ENCODE assay signal across 30 cellular contexts in the genomic region with DNA sequence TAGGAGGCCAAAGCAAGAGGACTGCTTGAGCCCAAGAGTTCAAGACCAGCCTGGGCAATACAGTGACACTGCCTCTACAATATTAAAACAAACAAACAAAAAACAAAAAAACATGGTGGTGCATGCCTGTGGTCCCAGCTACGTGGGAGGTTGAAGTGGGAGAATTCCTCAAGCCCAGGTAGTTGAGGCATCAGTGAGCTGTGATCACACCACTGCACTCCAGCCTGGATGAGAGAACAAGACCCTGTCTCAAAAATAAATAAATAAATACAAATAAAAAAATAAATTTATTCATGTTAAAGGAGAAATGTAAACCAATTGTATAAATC.
"Had no signal": no experiment of that assay in that cellular context is flagged by ENCODE, and none has a peak within 500 bp of the region (broad histone marks: within the 10 kb centered on the region; RNA-seq: fewer than 3 reads in every experiment).

No MANE protein-coding gene starts in this region.

- DNase-seq: activated CD4-positive, alpha-beta T cell treated with anti-CD3 and anti-CD28 coated beads for 1 hour; activated CD4-positive, alpha-beta T cell treated with anti-CD3 and anti-CD28 coated beads for 48 hours; activated CD4-positive, alpha-beta T cell treated with anti-CD3 and anti-CD28 coated beads, Interleukin-2, amount 50 U/mL, for 4 hours; activated CD4-positive, CD25-positive, alpha-beta regulatory T cell; activated CD8-positive, alpha-beta T cell treated with anti-CD3 and anti-CD28 coated beads, Interleukin-2, amount 10 ng/mL, durations not matched to agents 7 days and 5 days; activated gamma-delta T cell treated with Interleukin-2 at 50 U/mL for 16 hours; activated naive CD4-positive, alpha-beta T cell treated with anti-CD3 and anti-CD28 coated beads for 36 hours; activated T-cell treated with anti-CD3 and anti-CD28 coated beads for 4 hours; activated T-cell treated with anti-CD3 and anti-CD28 coated beads, Interleukin-2, amount 50 U/mL, for 4 hours; adrenal gland; caudate nucleus; NCI-H1092 treated with DMSO at 0.1 percent for 48 hours; NCI-H1417; NCI-H1694; NCI-H1930; NCI-H2081 treated with DMSO at 0.1 percent for 48 hours; NCI-H226; NCI-H446 treated with DMSO at 0.1 percent for 48 hours; NCI-H524; NCI-H69; SHP77; SJCRH30; T1000; WERI-Rb-1 had no signal

- H3K4me1 ChIP-seq: adrenal gland had no signal

- H3K9me3 ChIP-seq: adrenal gland, SJCRH30 had no signal

- H3K36me3 ChIP-seq: adrenal gland, SJCRH30, WERI-Rb-1 had no signal

- H3K27me3 ChIP-seq: adrenal gland, SJCRH30 had no signal

- H3K27ac Mint-ChIP-seq: activated CD8-positive, alpha-beta T cell treated with anti-CD3 and anti-CD28 coated beads, Interleukin-2, amount 10 ng/mL, durations not matched to agents 7 days and 5 days; activated naive CD4-positive, alpha-beta T cell treated with anti-CD3 and anti-CD28 coated beads for 36 hours; activated naive CD4-positive, alpha-beta T cell treated with anti-CD3 and anti-CD28 coated beads, Interleukin-2, amount 50 U/mL, for 72 hours; activated T-helper 1 cell treated with anti-CD3 and anti-CD28 coated beads, Interleukin-12 subunit alpha, Interleukin-12 subunit beta, Interleukin-2, Interleukin-4 antibody, amounts not matched to agents 30 ng/mL and 10 ng/mL and 1 ng/mL, durations not matched to agents 14 hours and 24 hours and 36 hours; brain had no signal

- H3K4me3 ChIP-seq: adrenal gland, K562, SJCRH30, SK-N-MC had no signal

- H3K36me3 Mint-ChIP-seq: activated naive CD4-positive, alpha-beta T cell treated with anti-CD3 and anti-CD28 coated beads, Interleukin-2, amount 50 U/mL, for 72 hours; brain had no signal

- H3K4me3 Mint-ChIP-seq: activated CD8-positive, alpha-beta T cell treated with anti-CD3 and anti-CD28 coated beads, Interleukin-2, amount 10 ng/mL, durations not matched to agents 7 days and 5 days; activated naive CD4-positive, alpha-beta T cell treated with anti-CD3 and anti-CD28 coated beads for 36 hours; activated T-cell treated with anti-CD3 and anti-CD28 coated beads, Interleukin-2, amount 50 U/mL, for 4 hours; activated T-helper 1 cell treated with anti-CD3 and anti-CD28 coated beads, Interleukin-12 subunit alpha, Interleukin-12 subunit beta, Interleukin-2, Interleukin-4 antibody, amounts not matched to agents 30 ng/mL and 10 ng/mL and 1 ng/mL, durations not matched to agents 14 hours and 24 hours and 36 hours; brain had no signal

- ATAC-seq: activated CD8-positive, alpha-beta T cell treated with anti-CD3 and anti-CD28 coated beads, Interleukin-2, amount 10 ng/mL, durations not matched to agents 7 days and 5 days; activated naive CD4-positive, alpha-beta T cell treated with anti-CD3 and anti-CD28 coated beads, Interleukin-2, amount 50 U/mL, for 72 hours; activated T-cell treated with anti-CD3 and anti-CD28 coated beads, Interleukin-2, amount 50 U/mL, for 4 hours; K562; Panc1 had no signal

- H3K27ac ChIP-seq: adrenal gland, SJCRH30, SK-N-MC, WERI-Rb-1 had no signal
